1 cellular context compared by ENCODE assay signal in the genomic region with DNA sequence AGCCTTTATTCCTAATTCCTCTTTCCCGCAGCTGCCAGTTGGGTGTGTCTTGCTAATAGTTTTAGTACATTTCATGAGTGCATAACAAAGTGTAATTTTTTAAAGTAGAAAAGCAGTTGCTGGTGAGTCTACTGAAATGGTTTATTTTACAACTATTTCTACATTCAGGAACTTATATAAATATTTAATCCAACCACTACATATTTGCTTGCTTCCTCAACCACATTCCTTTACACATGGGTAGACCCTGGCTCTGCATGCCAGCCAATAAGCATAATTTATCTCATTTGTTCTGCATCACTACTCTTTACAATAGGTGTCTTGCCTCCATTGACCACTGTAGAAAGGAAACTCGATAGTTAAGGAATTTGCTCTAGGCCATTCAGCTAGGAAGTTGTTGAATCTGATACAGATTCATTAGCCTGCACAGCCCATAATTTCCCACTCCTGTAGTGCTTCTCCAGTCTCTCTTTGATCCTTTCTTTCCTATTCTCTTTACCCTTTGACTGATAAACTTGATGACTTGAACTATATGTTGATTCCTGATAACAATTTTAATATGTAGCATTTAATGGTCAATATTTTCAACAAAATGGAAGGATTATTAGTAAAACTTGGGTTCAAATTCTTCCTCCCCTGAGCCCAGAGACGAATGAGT.
A peak's percentile ranks its signal among the peaks of the same experiment; 100 is the strongest.
TF ChIP-seq lines count a peak whose summit lies in the region.

No MANE protein-coding gene starts in this region.

TF ChIP-seq in SK-N-SH, 30 proteins besides CTCF, POLR2A, EP300 and RAD21 (continued from another document):
- TF ChIP-seq, protein P1, sequence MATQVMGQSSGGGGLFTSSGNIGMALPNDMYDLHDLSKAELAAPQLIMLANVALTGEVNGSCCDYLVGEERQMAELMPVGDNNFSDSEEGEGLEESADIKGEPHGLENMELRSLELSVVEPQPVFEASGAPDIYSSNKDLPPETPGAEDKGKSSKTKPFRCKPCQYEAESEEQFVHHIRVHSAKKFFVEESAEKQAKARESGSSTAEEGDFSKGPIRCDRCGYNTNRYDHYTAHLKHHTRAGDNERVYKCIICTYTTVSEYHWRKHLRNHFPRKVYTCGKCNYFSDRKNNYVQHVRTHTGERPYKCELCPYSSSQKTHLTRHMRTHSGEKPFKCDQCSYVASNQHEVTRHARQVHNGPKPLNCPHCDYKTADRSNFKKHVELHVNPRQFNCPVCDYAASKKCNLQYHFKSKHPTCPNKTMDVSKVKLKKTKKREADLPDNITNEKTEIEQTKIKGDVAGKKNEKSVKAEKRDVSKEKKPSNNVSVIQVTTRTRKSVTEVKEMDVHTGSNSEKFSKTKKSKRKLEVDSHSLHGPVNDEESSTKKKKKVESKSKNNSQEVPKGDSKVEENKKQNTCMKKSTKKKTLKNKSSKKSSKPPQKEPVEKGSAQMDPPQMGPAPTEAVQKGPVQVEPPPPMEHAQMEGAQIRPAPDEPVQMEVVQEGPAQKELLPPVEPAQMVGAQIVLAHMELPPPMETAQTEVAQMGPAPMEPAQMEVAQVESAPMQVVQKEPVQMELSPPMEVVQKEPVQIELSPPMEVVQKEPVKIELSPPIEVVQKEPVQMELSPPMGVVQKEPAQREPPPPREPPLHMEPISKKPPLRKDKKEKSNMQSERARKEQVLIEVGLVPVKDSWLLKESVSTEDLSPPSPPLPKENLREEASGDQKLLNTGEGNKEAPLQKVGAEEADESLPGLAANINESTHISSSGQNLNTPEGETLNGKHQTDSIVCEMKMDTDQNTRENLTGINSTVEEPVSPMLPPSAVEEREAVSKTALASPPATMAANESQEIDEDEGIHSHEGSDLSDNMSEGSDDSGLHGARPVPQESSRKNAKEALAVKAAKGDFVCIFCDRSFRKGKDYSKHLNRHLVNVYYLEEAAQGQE (IDR thresholded peaks at IDR 0.05; ENCODE audit: low read depth, low read length) = no peak
- TF ChIP-seq NRF1 (IDR thresholded peaks at IDR 0.05; ENCODE audit: low read depth, low read length) (no peak), RCOR1 (IDR thresholded peaks at IDR 0.05; ENCODE audit: low read length) (no peak), YY1 (IDR thresholded peaks at IDR 0.05; ENCODE audit: low read depth) (no peak), RXRA (IDR thresholded peaks at IDR 0.05; ENCODE audit: borderline replicate concordance, low read depth) (no peak), EZH2phosphoT487 (IDR thresholded peaks at IDR 0.05; ENCODE audit: borderline replicate concordance, low read depth) (no peak), TEAD4 (IDR thresholded peaks at IDR 0.05; ENCODE audit: borderline replicate concordance, insufficient read depth) (peak; percentile 82), FOSL2 (IDR thresholded peaks at IDR 0.05; ENCODE audit: borderline replicate concordance, low read depth) (peak; percentile 54; the same call in 1 of the 2 replicates), TAF1 (IDR thresholded peaks at IDR 0.05; ENCODE audit: borderline replicate concordance, low read depth, low read length) (no peak)
- TF ChIP-seq, protein P2, sequence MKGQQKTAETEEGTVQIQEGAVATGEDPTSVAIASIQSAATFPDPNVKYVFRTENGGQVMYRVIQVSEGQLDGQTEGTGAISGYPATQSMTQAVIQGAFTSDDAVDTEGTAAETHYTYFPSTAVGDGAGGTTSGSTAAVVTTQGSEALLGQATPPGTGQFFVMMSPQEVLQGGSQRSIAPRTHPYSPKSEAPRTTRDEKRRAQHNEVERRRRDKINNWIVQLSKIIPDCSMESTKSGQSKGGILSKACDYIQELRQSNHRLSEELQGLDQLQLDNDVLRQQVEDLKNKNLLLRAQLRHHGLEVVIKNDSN (IDR thresholded peaks at IDR 0.05; ENCODE audit: borderline replicate concordance, low read depth) = no peak
- TF ChIP-seq, protein P3, sequence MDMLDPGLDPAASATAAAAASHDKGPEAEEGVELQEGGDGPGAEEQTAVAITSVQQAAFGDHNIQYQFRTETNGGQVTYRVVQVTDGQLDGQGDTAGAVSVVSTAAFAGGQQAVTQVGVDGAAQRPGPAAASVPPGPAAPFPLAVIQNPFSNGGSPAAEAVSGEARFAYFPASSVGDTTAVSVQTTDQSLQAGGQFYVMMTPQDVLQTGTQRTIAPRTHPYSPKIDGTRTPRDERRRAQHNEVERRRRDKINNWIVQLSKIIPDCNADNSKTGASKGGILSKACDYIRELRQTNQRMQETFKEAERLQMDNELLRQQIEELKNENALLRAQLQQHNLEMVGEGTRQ (IDR thresholded peaks at IDR 0.05; ENCODE audit: borderline replicate concordance, low read depth, low read length) = no peak
- TF ChIP-seq, protein P4, sequence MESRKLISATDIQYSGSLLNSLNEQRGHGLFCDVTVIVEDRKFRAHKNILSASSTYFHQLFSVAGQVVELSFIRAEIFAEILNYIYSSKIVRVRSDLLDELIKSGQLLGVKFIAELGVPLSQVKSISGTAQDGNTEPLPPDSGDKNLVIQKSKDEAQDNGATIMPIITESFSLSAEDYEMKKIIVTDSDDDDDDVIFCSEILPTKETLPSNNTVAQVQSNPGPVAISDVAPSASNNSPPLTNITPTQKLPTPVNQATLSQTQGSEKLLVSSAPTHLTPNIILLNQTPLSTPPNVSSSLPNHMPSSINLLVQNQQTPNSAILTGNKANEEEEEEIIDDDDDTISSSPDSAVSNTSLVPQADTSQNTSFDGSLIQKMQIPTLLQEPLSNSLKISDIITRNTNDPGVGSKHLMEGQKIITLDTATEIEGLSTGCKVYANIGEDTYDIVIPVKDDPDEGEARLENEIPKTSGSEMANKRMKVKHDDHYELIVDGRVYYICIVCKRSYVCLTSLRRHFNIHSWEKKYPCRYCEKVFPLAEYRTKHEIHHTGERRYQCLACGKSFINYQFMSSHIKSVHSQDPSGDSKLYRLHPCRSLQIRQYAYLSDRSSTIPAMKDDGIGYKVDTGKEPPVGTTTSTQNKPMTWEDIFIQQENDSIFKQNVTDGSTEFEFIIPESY (IDR thresholded peaks at IDR 0.05; ENCODE audit: borderline replicate concordance, low read depth) = no peak
- TF ChIP-seq, protein P5, sequence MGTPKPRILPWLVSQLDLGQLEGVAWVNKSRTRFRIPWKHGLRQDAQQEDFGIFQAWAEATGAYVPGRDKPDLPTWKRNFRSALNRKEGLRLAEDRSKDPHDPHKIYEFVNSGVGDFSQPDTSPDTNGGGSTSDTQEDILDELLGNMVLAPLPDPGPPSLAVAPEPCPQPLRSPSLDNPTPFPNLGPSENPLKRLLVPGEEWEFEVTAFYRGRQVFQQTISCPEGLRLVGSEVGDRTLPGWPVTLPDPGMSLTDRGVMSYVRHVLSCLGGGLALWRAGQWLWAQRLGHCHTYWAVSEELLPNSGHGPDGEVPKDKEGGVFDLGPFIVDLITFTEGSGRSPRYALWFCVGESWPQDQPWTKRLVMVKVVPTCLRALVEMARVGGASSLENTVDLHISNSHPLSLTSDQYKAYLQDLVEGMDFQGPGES (IDR thresholded peaks at IDR 0.05; ENCODE audit: low read depth, low read length) = no peak
